Comparison of ENCODE assay signal across 15 cellular contexts in genomic region chr2:26550276-26551015, GRCh38.
"Had no signal": no experiment of that assay in that cellular context is flagged by ENCODE, and none has a peak within 500 bp of the region (broad histone marks: within the 10 kb centered on the region; RNA-seq: fewer than 3 reads in every experiment).

No MANE protein-coding gene starts in this region.

- H3K27me3 ChIP-seq: adrenal gland had no signal

- H3K27ac ChIP-seq: adrenal gland, thoracic aorta had no signal

- H3K9me3 ChIP-seq: adrenal gland, mucosa of descending colon, thoracic aorta had no signal

- ATAC-seq: activated CD8-positive, alpha-beta T cell treated with anti-CD3 and anti-CD28 coated beads for 36 hours; left colon; naive thymus-derived CD8-positive, alpha-beta T cell; stimulated activated naive CD8-positive, alpha-beta T cell treated with anti-CD3 and anti-CD28 coated beads, Interleukin-15, amount 100 ng/mL, for 72 hours; T-cell had no signal

- H3K36me3 ChIP-seq: adrenal gland, thoracic aorta had no signal

- H3K4me1 ChIP-seq: adrenal gland had no signal

- H3K4me3 ChIP-seq: adrenal gland, mucosa of descending colon, thoracic aorta had no signal

- DNase-seq: activated CD4-positive, alpha-beta T cell treated with anti-CD3 and anti-CD28 coated beads for 4 hours; activated CD8-positive, alpha-beta memory T cell treated with anti-CD3 and anti-CD28 coated beads, Interleukin-2, amount 50 U/mL, for 4 hours; activated CD8-positive, alpha-beta T cell treated with anti-CD3 and anti-CD28 coated beads for 36 hours; activated naive CD4-positive, alpha-beta T cell treated with anti-CD3 and anti-CD28 coated beads, Interleukin-2, amount 10 ng/mL, durations not matched to agents 7 days and 5 days; adrenal gland; effector memory CD4-positive, alpha-beta T cell; immature natural killer cell; left colon; mucosa of descending colon; stimulated activated CD4-positive, alpha-beta T cell treated with anti-CD3 and anti-CD28 coated beads, Interleukin-4, amount 100 ng/mL, for 1 hour; stimulated activated naive CD8-positive, alpha-beta T cell treated with anti-CD3 and anti-CD28 coated beads, Interleukin-15, amount 100 ng/mL, for 72 hours; T-cell; T1000 had no signal
